In genomic region chr16:31112711-31113419, GRCh38 we compare ENCODE assay signal across 14 cellular contexts. TPM values are rescaled to one million over a fixed set of nuclear protein-coding genes. Genes with fewer than 3 reads are reported as not detected.
DNase-seq lines count a peak whose midpoint lies in the region; ATAC-seq, FAIRE-seq and TF ChIP-seq lines count a peak whose summit lies in the region.
"Had no signal": no experiment of that assay in that cellular context is flagged by ENCODE, and none has a peak within 500 bp of the region (broad histone marks: within the 10 kb centered on the region; RNA-seq: fewer than 3 reads in every experiment).

No MANE protein-coding gene starts in this region.

- no peak for ATAC-seq in GM18520 (IDR thresholded peaks at IDR 0.05; ENCODE audit: unreplicated experiment)
- no peak for ATAC-seq in GM19328 (IDR thresholded peaks at IDR 0.05; ENCODE audit: unreplicated experiment)
- ATAC-seq: esophagus mucosa; naive thymus-derived CD4-positive, alpha-beta T cell; Panc1 had no signal

- peak overlapping the region; percentile 37 to 80 (median 71); a peak in 21 of 22 replicates for H3K9ac ChIP-seq in BLaER1 treated with 17β-estradiol and CSF1 and Interleukin-3, amounts not matched to agents 10 nM and 100 nM

- 81% methylated on average over 5 of the region's 5 CpGs for WGBS in esophagus muscularis mucosa

- DNase-seq in NOMO-1 treated with dmso at 0.1 percent for 144 hours (lab: John Stamatoyannopoulos, UW; ENCODE audit: unreplicated experiment): peak; percentile 31
- no peak for DNase-seq in esophagus muscularis mucosa (ENCODE audit: extremely low spot score)
- DNase-seq in superior temporal gyrus (ENCODE audit: extremely low spot score): no peak
- no peak for DNase-seq in GM12891 (ENCODE audit: insufficient read length, low spot score)
- DNase-seq: KG1; naive thymus-derived CD4-positive, alpha-beta T cell; WERI-Rb-1 had no signal

- no peak for FAIRE-seq in GM12891 (lab: Jason Lieb, UNC)
- FAIRE-seq: bronchial epithelial cell had no signal

- TF ChIP-seq CTCF in esophagus muscularis mucosa (IDR thresholded peaks at IDR 0.05) (no peak), neutrophil (IDR thresholded peaks at IDR 0.05) (no peak)

- H4K20me1 ChIP-seq in BLaER1 treated with 17β-estradiol and CSF1 and Interleukin-3, amounts not matched to agents 10 nM and 100 nM: peaks cover 0 to under 1% (median 0%) of the 10 kb centered on the region in 11 experiments; a peak in 2 of 22 replicates

- TF ChIP-seq EP300 in esophagus muscularis mucosa (IDR thresholded peaks at IDR 0.05): no peak

- peak overlapping the region; percentile 46 to 92 (median 86) for H3K27ac ChIP-seq in BLaER1 treated with 17β-estradiol and CSF1 and Interleukin-3, amounts not matched to agents 10 nM and 100 nM
- H3K27ac ChIP-seq in esophagus muscularis mucosa (replicated peaks in 1 of 4): peak overlapping the region in 3 of 4 donors; percentile 32 to 55 (median 37)
- peak overlapping the region; percentile 93 for H3K27ac ChIP-seq in neutrophil
- H3K27ac ChIP-seq: WERI-Rb-1 had no signal

- peaks cover 50 to 86% (median 67%) of the 10 kb centered on the region in 10 experiments for H3K4me1 ChIP-seq in BLaER1 treated with 17β-estradiol and CSF1 and Interleukin-3, amounts not matched to agents 10 nM and 100 nM
- peaks cover 27 to 45% (median 36%) of the 10 kb centered on the region in 4 donors for H3K4me1 ChIP-seq in esophagus muscularis mucosa
- H3K4me1 ChIP-seq in neutrophil (ENCODE audit: control insufficient read depth in 1 of 2, insufficient read depth in 1 of 2, low read depth in 1 of 2, low read length in 1 of 2): peaks cover 44 to 57% of the 10 kb centered on the region in 2 experiments

- H3K36me3 ChIP-seq in BLaER1 treated with 17β-estradiol and CSF1 and Interleukin-3, amounts not matched to agents 10 nM and 100 nM: peaks cover 35 to 41% (median 38%) of the 10 kb centered on the region in 11 experiments
- H3K36me3 ChIP-seq in esophagus muscularis mucosa: peaks cover 25 to 43% (median 40%) of the 10 kb centered on the region in 4 donors
- H3K36me3 ChIP-seq in neutrophil: peaks cover 37% of the 10 kb centered on the region

- peak overlapping the region in 5 of 10 experiments; percentile 11 to 54 (median 23); a peak in 4 of 20 replicates for H3K4me3 ChIP-seq in BLaER1 treated with 17β-estradiol and CSF1 and Interleukin-3, amounts not matched to agents 10 nM and 100 nM
- H3K4me3 ChIP-seq in esophagus muscularis mucosa (no peak overlapping the region), neutrophil (ENCODE audit: low read depth in 1 of 2, low read length in 1 of 2) (peak overlapping the region; percentile 1 to 43)

- no peaks in the 10 kb centered on the region for H3K9me3 ChIP-seq in BLaER1 treated with 17β-estradiol and CSF1 and Interleukin-3, amounts not matched to agents 10 nM and 100 nM (replicated peaks in 1 of 11)
- no peaks in the 10 kb centered on the region for H3K9me3 ChIP-seq in esophagus muscularis mucosa
- no peaks in the 10 kb centered on the region for H3K9me3 ChIP-seq in neutrophil

- intact Hi-C loops in esophagus muscularis mucosa (cut with DNase I): no loop called here

- peak overlapping the region; percentile 64 to 96 (median 84) for H3K4me2 ChIP-seq in BLaER1 treated with 17β-estradiol and CSF1 and Interleukin-3, amounts not matched to agents 10 nM and 100 nM

- TF ChIP-seq POLR2A in esophagus muscularis mucosa (IDR thresholded peaks at IDR 0.05; ENCODE audit: low read depth): no peak
- TF ChIP-seq POLR2A in GM12891 (IDR thresholded peaks at IDR 0.05; ENCODE audit: low read depth, low read length): no peak

- H3K27me3 ChIP-seq in BLaER1 treated with 17β-estradiol and CSF1 and Interleukin-3, amounts not matched to agents 10 nM and 100 nM: no peaks in the 10 kb centered on the region
- H3K27me3 ChIP-seq in esophagus muscularis mucosa (no peaks in the 10 kb centered on the region), neutrophil (no peaks in the 10 kb centered on the region)

TF ChIP-seq in GM12891, 5 proteins besides CTCF, POLR2A, EP300 and RAD21:
- TF ChIP-seq POU2F2 (IDR thresholded peaks at IDR 0.05; ENCODE audit: low read depth, low read length): no peak
- no peak for TF ChIP-seq SPI1 (IDR thresholded peaks at IDR 0.05; ENCODE audit: low read depth, low read length)
- TF ChIP-seq PAX5 (IDR thresholded peaks at IDR 0.05; ENCODE audit: insufficient read depth, low read length, severe bottlenecking): no peak
- TF ChIP-seq POLR2AphosphoS5 (IDR thresholded peaks at IDR 0.05; ENCODE audit: low read depth, low read length): no peak
- TF ChIP-seq TAF1 (IDR thresholded peaks at IDR 0.05; ENCODE audit: low read depth, low read length): no peak
TF ChIP-seq in GM12891: peak in this region for 0.

RNA-seq across cellular contexts. Expression of gene KAT8, which starts 4.6 kb away (rescaled TPM):
- 10 to 100 TPM; 61.0 to 83.4 (median 72.6) TPM for total RNA-seq in esophagus muscularis mucosa
- polyA plus RNA-seq in GM12891 (2012; ENCODE audit: low read depth, missing spikeins): 23.9 TPM

RNA-seq across cellular contexts. Expression of gene BCKDK, which starts 4.7 kb away (rescaled TPM):
- total RNA-seq in esophagus muscularis mucosa: 10 to 100 TPM; 34.1 to 73.7 (median 51.4) TPM
- 33.7 TPM for polyA plus RNA-seq in GM12891 (2012; ENCODE audit: low read depth, missing spikeins)

RNA-seq across cellular contexts. Expression of gene VKORC1, which starts 18.3 kb away (rescaled TPM):
- 100 to 1,000 TPM in 2 of 4 donors, 10 to 100 TPM in 2; 81.4 to 122 (median 108) TPM for total RNA-seq in esophagus muscularis mucosa
- 85.3 TPM for polyA plus RNA-seq in GM12891 (2012; ENCODE audit: low read depth, missing spikeins)

RNA-seq across cellular contexts. Expression of gene PRSS8, which starts 22.7 kb away (rescaled TPM):
- total RNA-seq in esophagus muscularis mucosa: under 1 TPM in 1 of 4 donors, not detected in 3; 0.34 TPM
- polyA plus RNA-seq in GM12891 (2012; ENCODE audit: low read depth, missing spikeins): not detected
- total RNA-seq: naive thymus-derived CD4-positive, alpha-beta T cell had no signal
- polyA plus RNA-seq: naive thymus-derived CD4-positive, alpha-beta T cell had no signal

RNA-seq across cellular contexts. Expression of gene PRSS53, which starts 24.1 kb away (rescaled TPM):
- total RNA-seq in esophagus muscularis mucosa: 1 to 10 TPM in 3 of 4 donors, under 1 TPM in 1; 0.83 to 2.3 (median 1.2) TPM
- polyA plus RNA-seq in GM12891 (2012; ENCODE audit: low read depth, missing spikeins): 1.5 TPM

Comparison
In these comparisons a context has a peak if more than half of its experiments do, and no peak if none do; other contexts are left out.
1. H3K27ac ChIP-seq: peak in every context shown above with its lines; median percentile 93 in neutrophil; 86 in BLaER1 treated with 17β-estradiol and CSF1 and Interleukin-3, amounts not matched to agents 10 nM and 100 nM; 37 in esophagus muscularis mucosa.
2. H3K4me3 ChIP-seq: peak in neutrophil (2 of 2); none in esophagus muscularis mucosa (0 of 4).